ENCODE assay signal across 21 cellular contexts in genomic region chr5:178479261-178479660, GRCh38.
"Had no signal": no experiment of that assay in that cellular context is flagged by ENCODE, and none has a peak within 500 bp of the region (broad histone marks: within the 10 kb centered on the region; RNA-seq: fewer than 3 reads in every experiment).

No MANE protein-coding gene starts in this region.

- DNase-seq: KBM-7, MV-4-11, NCI-H1092, NCI-H1105 treated with DMSO at 0.1 percent for 48 hours, NCI-H1417 treated with DMSO at 0.1 percent for 48 hours, NCI-H146, NCI-H187, NCI-H2029, NCI-H2081 treated with DMSO at 0.1 percent for 48 hours, NCI-H2171, NCI-H226, NCI-H446, NCI-H510A, NCI-H524 treated with DMSO at 0.1 percent for 48 hours, NCI-H69, NCI-H774, Right ventricle myocardium superior, RPMI8226, SIG-M5 had no signal

- H3K27me3 ChIP-seq: SJSA1 had no signal

- H3K27ac ChIP-seq: SJSA1, SK-N-MC had no signal

- H3K4me3 ChIP-seq: SJSA1, SK-N-MC had no signal

- H3K4me1 ChIP-seq: SJSA1 had no signal

- H3K36me3 ChIP-seq: SJSA1 had no signal
